26 cellular contexts compared by ENCODE assay signal in the genomic region with DNA sequence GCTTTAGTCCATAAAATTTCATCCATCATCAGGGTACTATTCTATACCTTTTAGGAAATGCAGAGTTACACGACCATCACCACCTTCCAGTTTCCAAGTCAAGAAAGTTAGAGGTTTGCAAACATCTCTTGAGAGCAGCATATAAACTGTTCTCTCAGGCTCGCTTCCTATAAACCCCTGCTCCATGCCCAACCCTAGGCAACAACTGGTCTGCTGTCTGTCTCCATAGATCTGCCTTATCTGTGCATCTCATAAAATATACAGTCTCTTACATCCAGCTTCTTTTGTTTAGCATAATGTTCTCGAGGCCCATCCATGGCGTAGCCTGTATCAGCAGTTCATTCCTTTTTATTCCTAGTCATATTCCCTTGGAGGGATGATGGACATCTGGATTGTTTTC. TPM values are rescaled to one million over a fixed set of nuclear protein-coding genes. Genes with fewer than 3 reads are reported as not detected.
DNase-seq lines count a peak whose midpoint lies in the region; ATAC-seq, FAIRE-seq and TF ChIP-seq lines count a peak whose summit lies in the region.
"Had no signal": no experiment of that assay in that cellular context is flagged by ENCODE, and none has a peak within 500 bp of the region (broad histone marks: within the 10 kb centered on the region; RNA-seq: fewer than 3 reads in every experiment).

No MANE protein-coding gene starts in this region.

- no peak overlapping the region for H3K56ac ChIP-seq in H9 (ENCODE audit: insufficient read length, low read depth, low read length)

- H4K5ac ChIP-seq in H9 (ENCODE audit: insufficient read length, low read depth, low read length) = no peak overlapping the region

- H3K4me1 Mint-ChIP-seq in H9 = peaks cover 10 to 11% of the 10 kb centered on the region in 2 experiments
- H3K4me1 Mint-ChIP-seq: CD14-positive monocyte had no signal

- no peak overlapping the region for H2BK5ac ChIP-seq in H9 (ENCODE audit: insufficient read length, low read length)

- H2BK12ac ChIP-seq in H9 (ENCODE audit: insufficient read length, low read depth, low read length) = no peak overlapping the region

- H3K18ac ChIP-seq in H9 (ENCODE audit: insufficient read length, low read depth, low read length) = no peak overlapping the region

- CTCF ChIA-PET in HepG2 (lab: Yijun Ruan, JAX; ENCODE audit: low intra/inter-chr PET ratio, low total read pairs) = no interaction called here

- no peak overlapping the region for H3K4me3 Mint-ChIP-seq in H9
- H3K4me3 Mint-ChIP-seq: CD14-positive monocyte; CD4-positive, alpha-beta T cell; CD8-positive, alpha-beta memory T cell had no signal

- ATAC-seq in HepG2 (no peak), right lobe of liver (no peak)
- ATAC-seq: A549, GM12878 had no signal

- H4K20me1 ChIP-seq in HepG2 (ENCODE audit: insufficient read depth, low read length) (no peaks in the 10 kb centered on the region), H9 (ENCODE audit: control insufficient read depth, insufficient read depth, insufficient read length) (no peaks in the 10 kb centered on the region)

- POLR2A ChIA-PET in HepG2 (lab: Yijun Ruan, JAX) = no interaction called here

- H3K14ac ChIP-seq in H9 (ENCODE audit: insufficient read depth, low read length) = no peak overlapping the region

- H2AFZ ChIP-seq in HepG2 (ENCODE audit: low read length) (no peak overlapping the region), H9 (ENCODE audit: low read length) (no peak overlapping the region)
- H2AFZ ChIP-seq: GM23248 had no signal

- no peak overlapping the region for H3K23ac ChIP-seq in H9 (ENCODE audit: insufficient read length, low read depth, low read length)

- no peaks in the 10 kb centered on the region for H3K79me1 ChIP-seq in H9 (ENCODE audit: insufficient read depth, low read depth, low read length, poor library complexity, severe bottlenecking)

- no peak overlapping the region for H3T11ph ChIP-seq in H9 (ENCODE audit: low read length)

- H3K9me3 ChIP-seq in HepG2 (ENCODE audit: low read length) = no peaks in the 10 kb centered on the region
- H3K9me3 ChIP-seq in right lobe of liver = no peaks in the 10 kb centered on the region
- no peaks in the 10 kb centered on the region for H3K9me3 ChIP-seq in H9 (ENCODE audit: control insufficient read depth, low read depth, low read length)
- H3K9me3 ChIP-seq: A549; BE2C; BLaER1 treated with 17β-estradiol and CSF1 and Interleukin-3, amounts not matched to agents 10 nM and 100 nM; HAP-1 had no signal

- H3K23me2 ChIP-seq in H9 (ENCODE audit: insufficient read length, low read depth, low read length, poor library complexity, severe bottlenecking) = peaks cover 7% of the 10 kb centered on the region

- TF ChIP-seq EP300 in HepG2 (IDR thresholded peaks at IDR 0.05; ENCODE audit: low read depth in 2 of 2, low read length in 2 of 2) (no peak), HepG2 (CRISPR knock-in tag; IDR thresholded peaks at IDR 0.05; ENCODE audit: borderline replicate concordance) (no peak)

- H2BK15ac ChIP-seq in H9 (ENCODE audit: low read depth, low read length) = no peak overlapping the region

- H3K4me1 ChIP-seq in HepG2 (ENCODE audit: insufficient read depth, low read length) = no peaks in the 10 kb centered on the region
- no peaks in the 10 kb centered on the region for H3K4me1 ChIP-seq in right lobe of liver
- no peaks in the 10 kb centered on the region for H3K4me1 ChIP-seq in H9 (ENCODE audit: insufficient read depth, low read length)
- H3K4me1 ChIP-seq: A549, BE2C, HAP-1 had no signal

- DNase-seq in HepG2 (ENCODE audit: low spot score) = no peak
- DNase-seq in right lobe of liver = no peak
- DNase-seq in LNCaP clone FGC (ENCODE audit: low read depth) = peak; percentile 17
- peak; percentile 26 for DNase-seq in left kidney (ENCODE audit: low read depth, low spot score)
- DNase-seq in H9 = no peak
- DNase-seq in putamen (ENCODE audit: low spot score) = no peak
- DNase-seq in NCI-H1048 (lab: John Stamatoyannopoulos, UW) = no peak
- DNase-seq: 8988T; ACHN; AML-193; BE2C; CD4-positive, alpha-beta T cell; CD8-positive, alpha-beta memory T cell; DMS 273 treated with DMSO at 0.1 percent for 48 hours; DMS79; EL; GDM1; GM23248 had no signal

- no peak overlapping the region for H4K8ac ChIP-seq in H9 (replicated peaks; ENCODE audit: insufficient read length, low read depth, low read length)

- no peak for TF ChIP-seq RAD21 in HepG2 (CRISPR knock-in tag; IDR thresholded peaks at IDR 0.05)

- intact Hi-C loops in HepG2 (cut with micrococcal nuclease; ENCODE audit: unreplicated experiment) = no loop called here
- intact Hi-C loops in right lobe of liver (cut with DNase I) = no loop called here

- TF ChIP-seq CTCF in HepG2 (CRISPR knock-in tag; IDR thresholded peaks at IDR 0.05) (no peak), right lobe of liver (IDR thresholded peaks at IDR 0.05) (no peak), LNCaP clone FGC (IDR thresholded peaks at IDR 0.05; ENCODE audit: control insufficient read depth, extremely low read depth, insufficient read depth) (no peak), H9 (conservative IDR thresholded peaks at IDR 0.05) (no peak)

- H3K27ac Mint-ChIP-seq in H9 = no peak overlapping the region
- H3K27ac Mint-ChIP-seq: CD14-positive monocyte; CD4-positive, alpha-beta T cell; CD8-positive, alpha-beta memory T cell had no signal

- peaks cover 60% of the 10 kb centered on the region for H3K27me3 Mint-ChIP-seq in H9 (ENCODE audit: low read depth)

- H3K27me3 ChIP-seq in HepG2 (ENCODE audit: control insufficient read depth in 1 of 2, insufficient read depth in 2 of 2, low read length in 2 of 2) (peaks cover 7 to 45% of the 10 kb centered on the region in 2 experiments; a peak in 3 of 5 replicates), right lobe of liver (no peaks in the 10 kb centered on the region), H9 (ENCODE audit: insufficient read depth, low read length) (peaks cover 7% of the 10 kb centered on the region; the same call in 1 of the 2 replicates)

- H2AK5ac ChIP-seq in H9 (ENCODE audit: insufficient read length, low read length) = no peak overlapping the region

- H3K36me3 ChIP-seq in HepG2 (replicated peaks in 1 of 2; ENCODE audit: control insufficient read depth in 1 of 2, insufficient read depth in 2 of 2, low read length in 2 of 2) (no peaks in the 10 kb centered on the region), right lobe of liver (no peaks in the 10 kb centered on the region)
- H3K36me3 ChIP-seq: BE2C; BLaER1 treated with 17β-estradiol and CSF1 and Interleukin-3, amounts not matched to agents 10 nM and 100 nM; HAP-1 had no signal

- 4% methylated on average over 4 of the region's 4 CpGs for WGBS in HepG2 (ENCODE audit: low lambda C conversion rate)
- WGBS in right lobe of liver (ENCODE audit: insufficient coverage, low coverage, low lambda C conversion rate, missing lambda C conversion rate) = 70% methylated on average over 4 of the region's 4 CpGs
- no CpG with 5 or more reads among the region's 4 CpGs for WGBS in H9 (ENCODE audit: extremely low coverage, insufficient read length, low lambda C conversion rate)

- no peak for TF ChIP-seq POLR2A in HepG2 (IDR thresholded peaks at IDR 0.05; ENCODE audit: insufficient read depth in 1 of 2, low read depth in 2 of 2, low read length in 2 of 2)
- no peak for TF ChIP-seq POLR2A in right lobe of liver (IDR thresholded peaks at IDR 0.05)

- no peak for FAIRE-seq in HepG2 (lab: Jason Lieb, UNC)
- FAIRE-seq: A549, D721Med, GM12878, GM19239, H1 had no signal

- H3K79me2 ChIP-seq in HepG2 (ENCODE audit: insufficient read depth, low read length) = no peaks in the 10 kb centered on the region
- H3K79me2 ChIP-seq in H9 (ENCODE audit: insufficient read depth, low read length) = no peaks in the 10 kb centered on the region

- no peaks in the 10 kb centered on the region; a peak in 1 of 7 replicates for H3K36me3 Mint-ChIP-seq in H9 (ENCODE audit: insufficient read depth in 1 of 3, low read depth in 3 of 3)
- H3K36me3 Mint-ChIP-seq: CD14-positive monocyte; CD8-positive, alpha-beta memory T cell had no signal

- H3K4me3 ChIP-seq in HepG2 (replicated peaks in 1 of 3; ENCODE audit: insufficient read depth in 1 of 3, low read depth in 2 of 3, low read length in 3 of 3) (no peak overlapping the region), right lobe of liver (no peak overlapping the region), LNCaP clone FGC (ENCODE audit: low read depth, low read length) (no peak overlapping the region)
- H3K4me3 ChIP-seq: A549; BLaER1 treated with 17β-estradiol and CSF1 and Interleukin-3, amounts not matched to agents 10 nM and 100 nM; GM12878; GM23248; HAP-1 had no signal

- H3K9ac ChIP-seq in HepG2 (ENCODE audit: insufficient read depth, low read depth, low read length) (no peak overlapping the region), H9 (ENCODE audit: extremely low read depth, insufficient read length, low read length) (no peak overlapping the region)
- H3K9ac ChIP-seq: BLaER1 treated with 17β-estradiol and CSF1 and Interleukin-3, amounts not matched to agents 10 nM and 100 nM; GM23248 had no signal

- 0 out of 5 replicates have a peak, but pooled peaks cover 0 to 2% of the 10 kb centered on the region in 2 experiments for H3K9me3 Mint-ChIP-seq in H9
- H3K9me3 Mint-ChIP-seq: CD4-positive, alpha-beta T cell had no signal

- no TSS peak for BruUV-seq in HepG2 (replicated peaks; lab: Mats Ljungman, UMichigan)

- H3K27ac ChIP-seq in HepG2 (ENCODE audit: extremely low read length, insufficient read depth, low read length) = no peak overlapping the region
- H3K27ac ChIP-seq in right lobe of liver = no peak overlapping the region
- no peak overlapping the region for H3K27ac ChIP-seq in H9 (ENCODE audit: insufficient read length, low read depth, low read length)
- H3K27ac ChIP-seq: A549; BLaER1 treated with 17β-estradiol and CSF1 and Interleukin-3, amounts not matched to agents 10 nM and 100 nM; GM23248 had no signal

- in situ Hi-C loops in HepG2 (cut with HindIII; ENCODE audit: extremely low pct_ligation_motif_present, low pct_unique_long_range_greater_than_20kb) = no loop called here

- H3K4me2 ChIP-seq in HepG2 (ENCODE audit: low read depth, low read length) (no peak overlapping the region), H9 (ENCODE audit: insufficient read depth, insufficient read length, low read length) (no peak overlapping the region)
- H3K4me2 ChIP-seq: A549; BLaER1 treated with 17β-estradiol and CSF1 and Interleukin-3, amounts not matched to agents 10 nM and 100 nM had no signal

- H4K91ac ChIP-seq in H9 (ENCODE audit: insufficient read length, low read depth, low read length) = no peak overlapping the region

- H2BK20ac ChIP-seq in H9 (ENCODE audit: low read depth, low read length, poor library complexity, severe bottlenecking) = no peak overlapping the region

- no peak overlapping the region for H2BK120ac ChIP-seq in H9 (ENCODE audit: low read depth, low read length, poor library complexity, severe bottlenecking)

- no peak overlapping the region for H3K4ac ChIP-seq in H9 (ENCODE audit: low read depth, low read length)

RNA-seq across cellular contexts. Expression of a gene that starts 6.2 kb away (rescaled TPM):
- total RNA-seq in HepG2 (2016; rRNA removed; fragmentation: Illumina TruSeq; extraction: Trizol) = 0.09 TPM in 1 of 2 replicates, not detected in the other
- not detected in 2 replicates for total RNA-seq in HepG2 (2016; cell fraction: cytosol; rRNA removed; fragmentation: Illumina TruSeq; extraction: Trizol; ENCODE audit: low read depth)
- 0.09 TPM in 1 of 2 replicates, not detected in the other for total RNA-seq in HepG2 (2016; cell fraction: insoluble cytoplasmic fraction; rRNA removed; fragmentation: Illumina TruSeq; extraction: Trizol)
- total RNA-seq in HepG2 (2016; cell fraction: membrane; rRNA removed; fragmentation: Illumina TruSeq; extraction: Trizol) = not detected in 2 replicates
- not detected in 2 replicates for total RNA-seq in HepG2 (2016; cell fraction: nucleus; rRNA removed; fragmentation: Illumina TruSeq; extraction: Trizol)
- under 0.01 TPM in 2 replicates for polyA plus RNA-seq in HepG2 (2011; rRNA removed)
- under 0.01 and 0.01 TPM in 2 replicates for polyA plus RNA-seq in HepG2 (2011; cell fraction: cytosol; rRNA removed)
- polyA plus RNA-seq in HepG2 (2011; cell fraction: nucleus; rRNA removed) = 0.02 and 0.07 TPM in 2 replicates
- 0.03 TPM in 1 of 2 replicates, not detected in the other for polyA plus RNA-seq in HepG2 (2012)
- not detected in 2 replicates for polyA plus RNA-seq in HepG2 (2016; cell fraction: cytosol; fragmentation: Illumina TruSeq; extraction: Trizol; ENCODE audit: low read depth)
- polyA plus RNA-seq in HepG2 (2016; cell fraction: insoluble cytoplasmic fraction; fragmentation: Illumina TruSeq; extraction: Trizol; ENCODE audit: low read depth) = not detected in 2 replicates
- polyA plus RNA-seq in HepG2 (2016; cell fraction: membrane; fragmentation: Illumina TruSeq; extraction: Trizol; ENCODE audit: low read depth) = not detected in 2 replicates
- not detected in 2 replicates for polyA plus RNA-seq in HepG2 (2016; cell fraction: nucleus; fragmentation: Illumina TruSeq; extraction: Trizol; ENCODE audit: insufficient read depth, low read depth)
- polyA minus RNA-seq in HepG2 (2011; rRNA and poly(A)+ RNA removed; ENCODE audit: low replicate concordance) = not detected in 2 replicates
- not detected in 2 replicates for polyA minus RNA-seq in HepG2 (2011; cell fraction: cytosol; rRNA and poly(A)+ RNA removed)
- 0.13 and 0.37 TPM in 2 replicates for polyA minus RNA-seq in HepG2 (2011; cell fraction: nucleus; rRNA and poly(A)+ RNA removed)
- 1 to 10 TPM in 1 of 6 experiments, under 1 TPM in 5; 0.18 to 1.0 (median 0.51) TPM for total RNA-seq in right lobe of liver
- 0.07 and 0.13 TPM in 2 replicates for total RNA-seq in H9 (2021)
- total RNA-seq: CD4-positive, alpha-beta T cell; CD8-positive, alpha-beta memory T cell; GM12878; GM23248 had no signal
- polyA plus RNA-seq: A549; CD14-positive monocyte; CD8-positive, alpha-beta memory T cell; GM12878; GM23248 had no signal

Comparison
In these comparisons a context has a peak if more than half of its experiments do, and no peak if none do; other contexts are left out.
1. DNase-seq: peak in LNCaP clone FGC (single experiment) and left kidney (single experiment); none in HepG2 (single experiment), right lobe of liver (0 of 3), H9 (single experiment), putamen (single experiment) and NCI-H1048 (single experiment).